In genomic region chr14:69355155-69355954, GRCh38 we compare ENCODE assay signal across 10 cellular contexts. TPM values are rescaled to one million over a fixed set of nuclear protein-coding genes. Genes with fewer than 3 reads are reported as not detected.
DNase-seq lines count a peak whose midpoint lies in the region; ATAC-seq, FAIRE-seq and TF ChIP-seq lines count a peak whose summit lies in the region.
"Had no signal": no experiment of that assay in that cellular context is flagged by ENCODE, and none has a peak within 500 bp of the region (broad histone marks: within the 10 kb centered on the region; RNA-seq: fewer than 3 reads in every experiment).

No MANE protein-coding gene starts in this region.

- no peak overlapping the region for H2BK15ac ChIP-seq in mesenchymal stem cell (ENCODE audit: low read depth, poor library complexity, severe bottlenecking)

- H3K27me3 ChIP-seq in HepG2 (ENCODE audit: control insufficient read depth in 1 of 2, insufficient read depth in 2 of 2, low read length in 2 of 2) (peaks cover 1 to 20% of the 10 kb centered on the region in 2 experiments; a peak in 2 of 5 replicates), right lobe of liver (no peaks in the 10 kb centered on the region), mesenchymal stem cell (ENCODE audit: control insufficient read depth in 1 of 2, insufficient read depth in 1 of 2, low read length in 2 of 2) (peaks cover 0 to 35% of the 10 kb centered on the region in 2 experiments), vagina (no peaks in the 10 kb centered on the region)

- H3K4me1 ChIP-seq in HepG2 (ENCODE audit: insufficient read depth, low read length) (peaks cover 30% of the 10 kb centered on the region), right lobe of liver (no peaks in the 10 kb centered on the region), mesenchymal stem cell (ENCODE audit: control insufficient read depth, insufficient read depth, low read depth, low read length) (peaks cover 12% of the 10 kb centered on the region), vagina (peaks cover 38% of the 10 kb centered on the region)

- ATAC-seq in HepG2 (peak; percentile 30), right lobe of liver (no peak), GM18867 (IDR thresholded peaks at IDR 0.05; ENCODE audit: unreplicated experiment) (no peak)
- ATAC-seq in activated CD8-positive, alpha-beta T cell treated with anti-CD3 and anti-CD28 coated beads for 36 hours = no peak

- H3K4ac ChIP-seq in mesenchymal stem cell (ENCODE audit: low read depth in 1 of 2, low read length in 2 of 2) = no peak overlapping the region

- no peak overlapping the region for H2AK5ac ChIP-seq in mesenchymal stem cell (ENCODE audit: low read length, severe bottlenecking)

- no peak overlapping the region for H3K14ac ChIP-seq in mesenchymal stem cell (ENCODE audit: low read length in 2 of 2)

- H4K91ac ChIP-seq in mesenchymal stem cell (ENCODE audit: low read length) = no peak overlapping the region

- FAIRE-seq in HepG2 (lab: Jason Lieb, UNC) = no peak

- no peaks in the 10 kb centered on the region for H3K79me1 ChIP-seq in mesenchymal stem cell (replicated peaks; ENCODE audit: low read length, poor library complexity, severe bottlenecking)

- H3K27ac Mint-ChIP-seq in activated CD8-positive, alpha-beta T cell treated with anti-CD3 and anti-CD28 coated beads for 36 hours = peak overlapping the region; percentile 88

- peak overlapping the region; percentile 83 for H3K4me2 ChIP-seq in HepG2 (ENCODE audit: low read depth, low read length)
- no peak overlapping the region for H3K4me2 ChIP-seq in mesenchymal stem cell (ENCODE audit: low read length, poor library complexity, severe bottlenecking)

- peak overlapping the region; percentile 49; the same call in 1 of the 2 replicates for H3K9ac ChIP-seq in HepG2 (ENCODE audit: insufficient read depth, low read depth, low read length)
- H3K9ac ChIP-seq in mesenchymal stem cell (ENCODE audit: low read length) = peak overlapping the region; percentile 76

- H3K18ac ChIP-seq in mesenchymal stem cell (ENCODE audit: low read depth in 1 of 2, low read length in 2 of 2) = no peak overlapping the region

- no peaks in the 10 kb centered on the region for H3K36me3 ChIP-seq in HepG2 (replicated peaks in 1 of 2; ENCODE audit: control insufficient read depth in 1 of 2, insufficient read depth in 2 of 2, low read length in 2 of 2)
- no peaks in the 10 kb centered on the region for H3K36me3 ChIP-seq in right lobe of liver
- peaks cover 0 to 5% of the 10 kb centered on the region in 2 experiments for H3K36me3 ChIP-seq in mesenchymal stem cell (ENCODE audit: control insufficient read depth in 1 of 2, insufficient read depth in 2 of 2, low read depth in 1 of 2, low read length in 2 of 2)
- H3K36me3 ChIP-seq in vagina = no peaks in the 10 kb centered on the region

- no peaks in the 10 kb centered on the region for H3K27me3 Mint-ChIP-seq in activated CD8-positive, alpha-beta T cell treated with anti-CD3 and anti-CD28 coated beads for 36 hours

- DNase-seq in HepG2 (ENCODE audit: low spot score) (no peak), right lobe of liver (no peak), mesenchymal stem cell (no peak), vagina (ENCODE audit: extremely low spot score in 2 of 2) (no peak), T1000 (lab: John Stamatoyannopoulos, UW) (no peak)
- no peak for DNase-seq in activated CD8-positive, alpha-beta T cell treated with anti-CD3 and anti-CD28 coated beads for 36 hours
- no peak for DNase-seq in effector CD8-positive, alpha-beta T cell (lab: John Stamatoyannopoulos, UW)
- DNase-seq: NCI-H1092 had no signal

- H4K8ac ChIP-seq in mesenchymal stem cell (ENCODE audit: low read length) = no peak overlapping the region

- no peaks in the 10 kb centered on the region for H3K9me3 ChIP-seq in HepG2 (ENCODE audit: low read length)
- H3K9me3 ChIP-seq in right lobe of liver = no peaks in the 10 kb centered on the region
- no peaks in the 10 kb centered on the region for H3K9me3 ChIP-seq in mesenchymal stem cell (ENCODE audit: control insufficient read depth, low read length)
- no peaks in the 10 kb centered on the region for H3K9me3 ChIP-seq in vagina

- in situ Hi-C loops in HepG2 (cut with HindIII; ENCODE audit: extremely low pct_ligation_motif_present, low pct_unique_long_range_greater_than_20kb) = no loop called here

- H3K4me1 Mint-ChIP-seq in activated CD8-positive, alpha-beta T cell treated with anti-CD3 and anti-CD28 coated beads for 36 hours (ENCODE audit: low read depth) = peaks cover 40% of the 10 kb centered on the region

- intact Hi-C loops in HepG2 (cut with micrococcal nuclease; ENCODE audit: unreplicated experiment) (no loop called here), right lobe of liver (cut with DNase I) (no loop called here), vagina (cut with DNase I) (loop anchor here (10.0 kb wide), 1 partner anchor 91 kb away; the partner anchor contains the start of gene GALNT16)
- intact Hi-C loops in activated CD8-positive, alpha-beta T cell treated with anti-CD3 and anti-CD28 coated beads for 36 hours (cut with micrococcal nuclease) = no loop called here

- H2BK120ac ChIP-seq in mesenchymal stem cell (ENCODE audit: low read depth, low read length) = no peak overlapping the region

- H3K79me2 ChIP-seq in HepG2 (ENCODE audit: insufficient read depth, low read length) = no peaks in the 10 kb centered on the region

- H3K4me3 Mint-ChIP-seq in activated CD8-positive, alpha-beta T cell treated with anti-CD3 and anti-CD28 coated beads for 36 hours = no peak overlapping the region

- H3K27ac ChIP-seq in HepG2 (ENCODE audit: extremely low read length, insufficient read depth, low read length) (no peak overlapping the region), right lobe of liver (no peak overlapping the region), mesenchymal stem cell (ENCODE audit: low read length, poor library complexity, severe bottlenecking) (no peak overlapping the region), vagina (peak overlapping the region; percentile 79)
- H3K27ac ChIP-seq: C4-2B had no signal

- H3K36me3 Mint-ChIP-seq in activated CD8-positive, alpha-beta T cell treated with anti-CD3 and anti-CD28 coated beads for 36 hours (ENCODE audit: low read depth) = no peaks in the 10 kb centered on the region

- TF ChIP-seq POLR2A in HepG2 (IDR thresholded peaks at IDR 0.05; ENCODE audit: insufficient read depth in 1 of 2, low read depth in 2 of 2, low read length in 2 of 2) = no peak
- TF ChIP-seq POLR2A in right lobe of liver (IDR thresholded peaks at IDR 0.05) = no peak
- TF ChIP-seq POLR2A in vagina (IDR thresholded peaks at IDR 0.05) = no peak

- 61% methylated on average over 8 of the region's 10 CpGs for WGBS in HepG2 (ENCODE audit: low lambda C conversion rate)
- 91% methylated on average over 6 of the region's 10 CpGs for WGBS in right lobe of liver (ENCODE audit: insufficient coverage, low coverage, low lambda C conversion rate, missing lambda C conversion rate)
- 94% methylated on average over 10 of the region's 10 CpGs for whole genome bisulfite sequencing in mesenchymal stem cell

- H2BK5ac ChIP-seq in mesenchymal stem cell (ENCODE audit: low read depth, low read length, poor library complexity, severe bottlenecking) = no peak overlapping the region

- H3K9me3 Mint-ChIP-seq in activated CD8-positive, alpha-beta T cell treated with anti-CD3 and anti-CD28 coated beads for 36 hours = no peaks in the 10 kb centered on the region

- POLR2A ChIA-PET in HepG2 (lab: Yijun Ruan, JAX) = no interaction called here
- POLR2A ChIA-PET in activated CD8-positive, alpha-beta T cell treated with anti-CD3 and anti-CD28 coated beads for 36 hours (lab: Charles Lee) = interaction anchor here (0.8 to 2.0 kb wide), 3 partner anchors 10 to 42 kb away, joined by 3 to 5 read pairs (median 4); no protein-coding TSS in a partner anchor

- no peak overlapping the region for H2BK12ac ChIP-seq in mesenchymal stem cell (ENCODE audit: low read length in 2 of 2)

- no TSS peak for BruUV-seq in HepG2 (replicated peaks; lab: Mats Ljungman, UMichigan)

- H2AFZ ChIP-seq in HepG2 (ENCODE audit: low read length) (no peak overlapping the region), mesenchymal stem cell (ENCODE audit: low read depth, low read length) (no peak overlapping the region)

- no peak overlapping the region for H3K23ac ChIP-seq in mesenchymal stem cell (ENCODE audit: low read length in 2 of 2)

- CTCF ChIA-PET in HepG2 (lab: Yijun Ruan, JAX; ENCODE audit: low intra/inter-chr PET ratio, low total read pairs) = no interaction called here
- CTCF ChIA-PET in activated CD8-positive, alpha-beta T cell treated with anti-CD3 and anti-CD28 coated beads for 36 hours (lab: Charles Lee) = interaction anchor here (1.1 to 2.0 kb wide), 2 partner anchors 29 to 113 kb away, joined by 3 to 7 read pairs; no protein-coding TSS in a partner anchor

- no peak overlapping the region for H3K4me3 ChIP-seq in HepG2 (replicated peaks in 1 of 3; ENCODE audit: insufficient read depth in 1 of 3, low read depth in 2 of 3, low read length in 3 of 3)
- no peak overlapping the region for H3K4me3 ChIP-seq in right lobe of liver
- H3K4me3 ChIP-seq in mesenchymal stem cell (ENCODE audit: insufficient read depth in 1 of 2, low read depth in 1 of 2, low read length in 2 of 2) = peak overlapping the region in 1 of 2 experiments; percentile 35
- H3K4me3 ChIP-seq in vagina = no peak overlapping the region

- TF ChIP-seq CTCF in HepG2 (CRISPR knock-in tag; IDR thresholded peaks at IDR 0.05) (no peak), right lobe of liver (IDR thresholded peaks at IDR 0.05) (no peak), vagina (IDR thresholded peaks at IDR 0.05) (no peak)
- no peak for TF ChIP-seq CTCF in activated CD8-positive, alpha-beta T cell treated with anti-CD3 and anti-CD28 coated beads for 36 hours (IDR thresholded peaks at IDR 0.05)

- no peak for TF ChIP-seq EP300 in HepG2 (IDR thresholded peaks at IDR 0.05; ENCODE audit: low read depth in 2 of 2, low read length in 2 of 2)
- TF ChIP-seq EP300 in HepG2 (CRISPR knock-in tag; IDR thresholded peaks at IDR 0.05; ENCODE audit: borderline replicate concordance) = no peak

- no peaks in the 10 kb centered on the region for H4K20me1 ChIP-seq in HepG2 (ENCODE audit: insufficient read depth, low read length)

- no peak for TF ChIP-seq RAD21 in HepG2 (CRISPR knock-in tag; IDR thresholded peaks at IDR 0.05)

RNA-seq across cellular contexts. Expression of gene ERH, which starts 42.7 kb away (rescaled TPM):
- 341 and 491 TPM in 2 replicates for total RNA-seq in HepG2 (2016; rRNA removed; fragmentation: Illumina TruSeq; extraction: Trizol)
- total RNA-seq in HepG2 (2016; cell fraction: cytosol; rRNA removed; fragmentation: Illumina TruSeq; extraction: Trizol; ENCODE audit: low read depth) = 125 and 129 TPM in 2 replicates
- 358 and 522 TPM in 2 replicates for total RNA-seq in HepG2 (2016; cell fraction: insoluble cytoplasmic fraction; rRNA removed; fragmentation: Illumina TruSeq; extraction: Trizol)
- 183 and 193 TPM in 2 replicates for total RNA-seq in HepG2 (2016; cell fraction: membrane; rRNA removed; fragmentation: Illumina TruSeq; extraction: Trizol)
- total RNA-seq in HepG2 (2016; cell fraction: nucleus; rRNA removed; fragmentation: Illumina TruSeq; extraction: Trizol) = 143 and 174 TPM in 2 replicates
- polyA plus RNA-seq in HepG2 (2011; rRNA removed) = 75.8 and 105 TPM in 2 replicates
- polyA plus RNA-seq in HepG2 (2011; cell fraction: cytosol; rRNA removed) = 90.2 and 93.3 TPM in 2 replicates
- polyA plus RNA-seq in HepG2 (2011; cell fraction: nucleus; rRNA removed) = 21.4 and 29.5 TPM in 2 replicates
- 129 and 223 TPM in 2 replicates for polyA plus RNA-seq in HepG2 (2012)
- 100 and 107 TPM in 2 replicates for polyA plus RNA-seq in HepG2 (2016; cell fraction: cytosol; fragmentation: Illumina TruSeq; extraction: Trizol; ENCODE audit: low read depth)
- polyA plus RNA-seq in HepG2 (2016; cell fraction: insoluble cytoplasmic fraction; fragmentation: Illumina TruSeq; extraction: Trizol; ENCODE audit: low read depth) = 571 and 661 TPM in 2 replicates
- polyA plus RNA-seq in HepG2 (2016; cell fraction: membrane; fragmentation: Illumina TruSeq; extraction: Trizol; ENCODE audit: low read depth) = 175 and 180 TPM in 2 replicates
- polyA plus RNA-seq in HepG2 (2016; cell fraction: nucleus; fragmentation: Illumina TruSeq; extraction: Trizol; ENCODE audit: insufficient read depth, low read depth) = 224 and 228 TPM in 2 replicates
- polyA minus RNA-seq in HepG2 (2011; rRNA and poly(A)+ RNA removed; ENCODE audit: low replicate concordance) = 48.2 and 87.3 TPM in 2 replicates
- 116 and 129 TPM in 2 replicates for polyA minus RNA-seq in HepG2 (2011; cell fraction: cytosol; rRNA and poly(A)+ RNA removed)
- 100 and 107 TPM in 2 replicates for polyA minus RNA-seq in HepG2 (2011; cell fraction: nucleus; rRNA and poly(A)+ RNA removed)
- 10 to 100 TPM; 46.0 to 71.7 (median 68.5) TPM for total RNA-seq in right lobe of liver
- total RNA-seq in activated CD8-positive, alpha-beta T cell treated with anti-CD3 and anti-CD28 coated beads for 36 hours = 100 to 1,000 TPM; 301 to 313 TPM
- polyA plus RNA-seq in mesenchymal stem cell (2013, experiment 1 of 2) = 165 TPM
- 170 TPM for polyA plus RNA-seq in mesenchymal stem cell (2013, experiment 2 of 2)
- 77.8 TPM for total RNA-seq in vagina

RNA-seq across cellular contexts. Expression of gene SLC39A9, which starts 43.1 kb away (rescaled TPM):
- total RNA-seq in HepG2 (2016; rRNA removed; fragmentation: Illumina TruSeq; extraction: Trizol) (63.8 and 69.5 TPM in 2 replicates), right lobe of liver (10 to 100 TPM; 44.7 to 78.2 (median 58.2) TPM), vagina (46.7 TPM)
- 9.2 and 9.9 TPM in 2 replicates for total RNA-seq in HepG2 (2016; cell fraction: cytosol; rRNA removed; fragmentation: Illumina TruSeq; extraction: Trizol; ENCODE audit: low read depth)
- 65.8 and 71.2 TPM in 2 replicates for total RNA-seq in HepG2 (2016; cell fraction: insoluble cytoplasmic fraction; rRNA removed; fragmentation: Illumina TruSeq; extraction: Trizol)
- total RNA-seq in HepG2 (2016; cell fraction: membrane; rRNA removed; fragmentation: Illumina TruSeq; extraction: Trizol) = 32.7 and 37.8 TPM in 2 replicates
- total RNA-seq in HepG2 (2016; cell fraction: nucleus; rRNA removed; fragmentation: Illumina TruSeq; extraction: Trizol) = 64.0 and 64.2 TPM in 2 replicates
- 45.5 and 46.6 TPM in 2 replicates for polyA plus RNA-seq in HepG2 (2011; rRNA removed)
- 33.9 and 43.3 TPM in 2 replicates for polyA plus RNA-seq in HepG2 (2011; cell fraction: cytosol; rRNA removed)
- 27.1 and 28.1 TPM in 2 replicates for polyA plus RNA-seq in HepG2 (2011; cell fraction: nucleus; rRNA removed)
- polyA plus RNA-seq in HepG2 (2012) = 21.9 and 26.1 TPM in 2 replicates
- 3.7 and 4.1 TPM in 2 replicates for polyA plus RNA-seq in HepG2 (2016; cell fraction: cytosol; fragmentation: Illumina TruSeq; extraction: Trizol; ENCODE audit: low read depth)
- polyA plus RNA-seq in HepG2 (2016; cell fraction: insoluble cytoplasmic fraction; fragmentation: Illumina TruSeq; extraction: Trizol; ENCODE audit: low read depth) = 30.0 and 36.3 TPM in 2 replicates
- polyA plus RNA-seq in HepG2 (2016; cell fraction: membrane; fragmentation: Illumina TruSeq; extraction: Trizol; ENCODE audit: low read depth) = 14.3 and 15.0 TPM in 2 replicates
- polyA plus RNA-seq in HepG2 (2016; cell fraction: nucleus; fragmentation: Illumina TruSeq; extraction: Trizol; ENCODE audit: insufficient read depth, low read depth) = 43.0 and 43.2 TPM in 2 replicates
- 194 and 305 TPM in 2 replicates for polyA minus RNA-seq in HepG2 (2011; rRNA and poly(A)+ RNA removed; ENCODE audit: low replicate concordance)
- 55.4 and 68.9 TPM in 2 replicates for polyA minus RNA-seq in HepG2 (2011; cell fraction: cytosol; rRNA and poly(A)+ RNA removed)
- 48.5 and 59.8 TPM in 2 replicates for polyA minus RNA-seq in HepG2 (2011; cell fraction: nucleus; rRNA and poly(A)+ RNA removed)
- total RNA-seq in activated CD8-positive, alpha-beta T cell treated with anti-CD3 and anti-CD28 coated beads for 36 hours = 10 to 100 TPM; 39.2 to 41.3 TPM
- 40.1 TPM for polyA plus RNA-seq in mesenchymal stem cell (2013, experiment 1 of 2)
- 41.8 TPM for polyA plus RNA-seq in mesenchymal stem cell (2013, experiment 2 of 2)
